Comparison of ENCODE assay signal across 26 cellular contexts in genomic region chr1:167152192-167152876, GRCh38. TPM values are rescaled to one million over a fixed set of nuclear protein-coding genes. Genes with fewer than 3 reads are reported as not detected.
DNase-seq lines count a peak whose midpoint lies in the region; TF ChIP-seq lines count a peak whose summit lies in the region.
"Had no signal": no experiment of that assay in that cellular context is flagged by ENCODE, and none has a peak within 500 bp of the region (broad histone marks: within the 10 kb centered on the region; RNA-seq: fewer than 3 reads in every experiment).

No MANE protein-coding gene starts in this region.

- intact Hi-C loops in mammary epithelial cell (cut with micrococcal nuclease): no loop called here

- peaks cover 18% of the 10 kb centered on the region for H3K4me1 ChIP-seq in mammary epithelial cell (ENCODE audit: insufficient read depth, low read length)
- H3K4me1 ChIP-seq: body of pancreas, pancreas, upper lobe of left lung had no signal

- H3K4me3 ChIP-seq in mammary epithelial cell (replicated peaks in 1 of 3; ENCODE audit: insufficient read depth in 1 of 3, low read depth in 2 of 3, low read length in 3 of 3): peak overlapping the region in 2 of 3 experiments; percentile 8 to 15
- no peak overlapping the region for H3K4me3 ChIP-seq in foreskin fibroblast (ENCODE audit: low read depth in 1 of 2, low read length in 2 of 2)
- H3K4me3 ChIP-seq: body of pancreas, pancreas, upper lobe of left lung had no signal

- H3K4me2 ChIP-seq in mammary epithelial cell (ENCODE audit: insufficient read depth, low read depth, low read length): peak overlapping the region; percentile 51

- H2AFZ ChIP-seq in mammary epithelial cell (ENCODE audit: low read depth, low read length): peak overlapping the region; percentile 89

- CTCF ChIA-PET in mammary epithelial cell (lab: Charles Lee; ENCODE audit: low non-redundant PET): no interaction called here

- DNase-seq in DMS 273 (lab: John Stamatoyannopoulos, UW; ENCODE audit: unreplicated experiment) (peak; percentile 30), DMS 273 treated with DMSO at 0.1 percent for 48 hours (lab: John Stamatoyannopoulos, UW) (no peak), NCI-H69 (lab: John Stamatoyannopoulos, UW) (peak; percentile 11), mammary epithelial cell (peak; percentile 77), neural crest cell (ENCODE audit: low read depth, low spot score) (no peak), NCI-H1930 (lab: John Stamatoyannopoulos, UW) (no peak), foreskin fibroblast (no peak), DMS79 (lab: John Stamatoyannopoulos, UW) (no peak)
- DNase-seq: activated CD4-positive, alpha-beta T cell treated with anti-CD3 and anti-CD28 coated beads, Interleukin-2, amount 50 U/mL, for 1 hour; activated CD8-positive, alpha-beta memory T cell treated with anti-CD3 and anti-CD28 coated beads, Interleukin-2, amount 50 U/mL, for 4 hours; activated naive CD8-positive, alpha-beta T cell treated with anti-CD3 and anti-CD28 coated beads, Interleukin-2, amount 10 ng/mL, durations not matched to agents 7 days and 5 days; body of pancreas; CD4-positive, alpha-beta T cell; glutamatergic neuron; kidney glomerular epithelial cell; NCI-H1048; NCI-H2029; NCI-H2227 treated with DMSO at 0.1 percent for 48 hours; pancreas; PC-3; right cardiac atrium; SHP77 treated with DMSO at 0.1 percent for 48 hours; upper lobe of left lung had no signal

- H3K9me3 ChIP-seq in mammary epithelial cell (replicated peaks; ENCODE audit: insufficient read depth, low read length): no peaks in the 10 kb centered on the region
- H3K9me3 ChIP-seq: body of pancreas, pancreas, upper lobe of left lung had no signal

- H4K20me1 ChIP-seq in mammary epithelial cell (ENCODE audit: insufficient read depth, low read length): no peaks in the 10 kb centered on the region

- WGBS in mammary epithelial cell (ENCODE audit: low coverage, missing lambda C conversion rate): 7% methylated on average over 6 of the region's 6 CpGs

- H3K27me3 ChIP-seq in mammary epithelial cell (ENCODE audit: insufficient read depth, low read length): no peaks in the 10 kb centered on the region
- H3K27me3 ChIP-seq: body of pancreas, upper lobe of left lung had no signal

- H3K4me1 Mint-ChIP-seq in neural crest cell: peaks cover 42% of the 10 kb centered on the region

- H3K27ac Mint-ChIP-seq in neural crest cell (ENCODE audit: unreplicated experiment): peak overlapping the region; percentile 85
- H3K27ac Mint-ChIP-seq: activated naive CD8-positive, alpha-beta T cell treated with anti-CD3 and anti-CD28 coated beads, Interleukin-2, amount 10 ng/mL, durations not matched to agents 7 days and 5 days; activated T-helper 2 cell treated with anti-CD3 and anti-CD28 coated beads, Interferon-gamma antibody, Interleukin-2, Interleukin-4, amounts not matched to agents 10 μg/mL and 5 μg/mL and 100 μg/mL, durations not matched to agents 14 hours and 24 hours and 36 hours; CD4-positive, alpha-beta T cell had no signal

- dilution Hi-C loops in mammary epithelial cell (cut with HindIII; ENCODE audit: low sequenced_read_pairs): loop anchor here (5.0 kb wide), 1 partner anchor 35 kb away; no protein-coding TSS in a partner anchor

- H3K9ac ChIP-seq in mammary epithelial cell (ENCODE audit: insufficient read depth, low read length): no peak overlapping the region

- no peaks in the 10 kb centered on the region for H3K79me2 ChIP-seq in mammary epithelial cell (ENCODE audit: insufficient read depth, low read length)

- BruUV-seq in mammary epithelial cell (replicated peaks; lab: Mats Ljungman, UMichigan): no TSS peak

- H3K36me3 Mint-ChIP-seq in neural crest cell (ENCODE audit: low read depth): peaks cover 4% of the 10 kb centered on the region

- H3K36me3 ChIP-seq in mammary epithelial cell (ENCODE audit: insufficient read depth, low read length): no peaks in the 10 kb centered on the region
- H3K36me3 ChIP-seq: pancreas, upper lobe of left lung had no signal

- H3K27ac ChIP-seq in mammary epithelial cell (ENCODE audit: insufficient read depth, low read depth, low read length): peak overlapping the region; percentile 33
- H3K27ac ChIP-seq: 22Rv1, body of pancreas, HL-60, pancreas, upper lobe of left lung had no signal

- H3K9me3 Mint-ChIP-seq in neural crest cell: no peaks in the 10 kb centered on the region

- in situ Hi-C loops in mammary epithelial cell (cut with MboI; ENCODE audit: low sequenced_read_pairs in 2 of 2): no loop called here

- TF ChIP-seq CTCF in mammary epithelial cell (conservative IDR thresholded peaks at IDR 0.05 in 1 of 2, IDR thresholded peaks at IDR 0.05 in 1 of 2; ENCODE audit: extremely low read depth in 1 of 2, insufficient read depth in 1 of 2, low read depth in 1 of 2, low read length in 2 of 2): no peak
- TF ChIP-seq CTCF in neural crest cell (conservative IDR thresholded peaks at IDR 0.05): no peak
- TF ChIP-seq CTCF in foreskin fibroblast (IDR thresholded peaks at IDR 0.05; ENCODE audit: low read depth, low read length): no peak

- H3K4me3 Mint-ChIP-seq in neural crest cell: no peak overlapping the region
- H3K4me3 Mint-ChIP-seq: activated naive CD8-positive, alpha-beta T cell treated with anti-CD3 and anti-CD28 coated beads, Interleukin-2, amount 10 ng/mL, durations not matched to agents 7 days and 5 days; CD4-positive, alpha-beta T cell had no signal

- no peaks in the 10 kb centered on the region for H3K27me3 Mint-ChIP-seq in neural crest cell (ENCODE audit: low read depth)

RNA-seq across cellular contexts. Expression of gene STYXL2, which starts 58.5 kb away (rescaled TPM):
- total RNA-seq in mammary epithelial cell: not detected
- not detected for polyA plus RNA-seq in mammary epithelial cell
- not detected for polyA minus RNA-seq in mammary epithelial cell
- 0.07 and 0.11 TPM in 2 replicates for total RNA-seq in neural crest cell
- total RNA-seq: activated naive CD8-positive, alpha-beta T cell treated with anti-CD3 and anti-CD28 coated beads, Interleukin-2, amount 10 ng/mL, durations not matched to agents 7 days and 5 days; activated T-helper 2 cell treated with anti-CD3 and anti-CD28 coated beads, Interferon-gamma antibody, Interleukin-2, Interleukin-4, amounts not matched to agents 10 μg/mL and 5 μg/mL and 100 μg/mL, durations not matched to agents 14 hours and 24 hours and 36 hours; body of pancreas; CD4-positive, alpha-beta T cell; PC-3 had no signal

Comparison
In these comparisons a context has a peak if more than half of its experiments do, and no peak if none do; other contexts are left out.
1. DNase-seq: peak in DMS 273 (single experiment), NCI-H69 (single experiment) and mammary epithelial cell (single experiment); none in DMS 273 treated with DMSO at 0.1 percent for 48 hours (single experiment), neural crest cell (single experiment), NCI-H1930 (0 of 2), foreskin fibroblast (0 of 2) and DMS79 (single experiment).
2. H3K4me3 ChIP-seq: peak in mammary epithelial cell (2 of 3); none in foreskin fibroblast (0 of 2).